Comparison of ENCODE assay signal across 29 cellular contexts in genomic region chr4:176755001-176755400, GRCh38. TPM values are rescaled to one million over a fixed set of nuclear protein-coding genes. Genes with fewer than 3 reads are reported as not detected.
"Had no signal": no experiment of that assay in that cellular context is flagged by ENCODE, and none has a peak within 500 bp of the region (broad histone marks: within the 10 kb centered on the region; RNA-seq: fewer than 3 reads in every experiment).

No MANE protein-coding gene starts in this region.

- H3K36me3 ChIP-seq: left lung, lower lobe of right lung, ovary, right atrium auricular region, right lobe of liver, spleen, tibial nerve, uterus had no signal

- H3K4me1 ChIP-seq: left lung, lower lobe of right lung, right atrium auricular region, right lobe of liver, spleen, tibial nerve, uterus had no signal

- H3K27ac Mint-ChIP-seq: immature natural killer cell; naive thymus-derived CD8-positive, alpha-beta T cell; nephron; progenitor cell of endocrine pancreas; stimulated activated memory B cell treated with anti-CD40 and anti-IgM and Interleukin-4, amounts not matched to agents 10 μg/mL and 1 μg/mL and 100 μg/mL, for 72 hours; stimulated activated naive CD8-positive, alpha-beta T cell treated with anti-CD3 and anti-CD28 coated beads, Interleukin-15, amount 100 ng/mL, for 72 hours; type B pancreatic cell had no signal

- H3K4me3 ChIP-seq: left lung, lower lobe of right lung, ovary, right atrium auricular region, right lobe of liver, skin epidermis, spleen, tibial nerve, uterus had no signal

- H3K27me3 ChIP-seq: left lung, ovary, right atrium auricular region, right lobe of liver, spleen, tibial nerve, uterus had no signal

- H3K4me3 Mint-ChIP-seq: immature natural killer cell; naive thymus-derived CD8-positive, alpha-beta T cell; nephron; neural crest cell; stimulated activated memory B cell treated with anti-CD40 and anti-IgM and Interleukin-4, amounts not matched to agents 10 μg/mL and 1 μg/mL and 100 μg/mL, for 72 hours; stimulated activated naive CD8-positive, alpha-beta T cell treated with anti-CD3 and anti-CD28 coated beads, Interleukin-15, amount 100 ng/mL, for 72 hours; type B pancreatic cell had no signal

- H3K9me3 ChIP-seq: left lung, lower lobe of right lung, ovary, right atrium auricular region, right lobe of liver, spleen, tibial nerve, uterus had no signal

- DNase-seq: hypothalamus; immature natural killer cell; kidney; left colon; left lung; lower lobe of right lung; mammary epithelial cell; mesenchymal stem cell; naive thymus-derived CD8-positive, alpha-beta T cell; nucleus accumbens; ovary; right lobe of liver; spleen; stimulated activated CD4-positive, alpha-beta T cell treated with anti-CD3 and anti-CD28 coated beads, Interleukin-2, amount 100 ng/mL, for 48 hours; stimulated activated CD4-positive, alpha-beta T cell treated with anti-CD3 and anti-CD28 coated beads, Interleukin-4, amount 100 ng/mL, for 4 hours; stimulated activated CD8-positive, alpha-beta memory T cell treated with anti-CD3 and anti-CD28 coated beads, Interleukin-4, amount 100 ng/mL, for 48 hours; stimulated activated naive CD4-positive, alpha-beta T cell treated with Interleukin-2 at 50 U/mL for 16 hours; stimulated activated naive CD8-positive, alpha-beta T cell treated with anti-CD3 and anti-CD28 coated beads, Interleukin-15, amount 100 ng/mL, for 72 hours; substantia nigra; uterus had no signal

- ATAC-seq: left colon; left lung; lower lobe of right lung; naive thymus-derived CD8-positive, alpha-beta T cell; right lobe of liver; stimulated activated memory B cell treated with anti-CD40 and anti-IgM and Interleukin-4, amounts not matched to agents 10 μg/mL and 1 μg/mL and 100 μg/mL, for 72 hours; stimulated activated naive CD8-positive, alpha-beta T cell treated with anti-CD3 and anti-CD28 coated beads, Interleukin-15, amount 100 ng/mL, for 72 hours had no signal

- H3K4me1 Mint-ChIP-seq: immature natural killer cell; naive thymus-derived CD8-positive, alpha-beta T cell; neural crest cell; stimulated activated memory B cell treated with anti-CD40 and anti-IgM and Interleukin-4, amounts not matched to agents 10 μg/mL and 1 μg/mL and 100 μg/mL, for 72 hours; stimulated activated naive CD8-positive, alpha-beta T cell treated with anti-CD3 and anti-CD28 coated beads, Interleukin-15, amount 100 ng/mL, for 72 hours had no signal

- H3K9me3 Mint-ChIP-seq: nephron; neural crest cell; stimulated activated memory B cell treated with anti-CD40 and anti-IgM and Interleukin-4, amounts not matched to agents 10 μg/mL and 1 μg/mL and 100 μg/mL, for 72 hours; stimulated activated naive CD8-positive, alpha-beta T cell treated with anti-CD3 and anti-CD28 coated beads, Interleukin-15, amount 100 ng/mL, for 72 hours; type B pancreatic cell had no signal

- FAIRE-seq: islet of Langerhans, kidney had no signal

- H3K27me3 Mint-ChIP-seq: progenitor cell of endocrine pancreas; stimulated activated memory B cell treated with anti-CD40 and anti-IgM and Interleukin-4, amounts not matched to agents 10 μg/mL and 1 μg/mL and 100 μg/mL, for 72 hours; stimulated activated naive CD8-positive, alpha-beta T cell treated with anti-CD3 and anti-CD28 coated beads, Interleukin-15, amount 100 ng/mL, for 72 hours; type B pancreatic cell had no signal

- H3K27ac ChIP-seq: left lung, lower lobe of right lung, ovary, right atrium auricular region, right lobe of liver, skin epidermis, spleen, tibial nerve, uterus had no signal

- H3K36me3 Mint-ChIP-seq: immature natural killer cell; naive thymus-derived CD8-positive, alpha-beta T cell; stimulated activated memory B cell treated with anti-CD40 and anti-IgM and Interleukin-4, amounts not matched to agents 10 μg/mL and 1 μg/mL and 100 μg/mL, for 72 hours; type B pancreatic cell had no signal

RNA-seq across cellular contexts. Expression of gene VEGFC, which starts 37.7 kb away (rescaled TPM):
- total RNA-seq: naive thymus-derived CD8-positive, alpha-beta T cell had no signal
- polyA plus RNA-seq: immature natural killer cell; naive thymus-derived CD8-positive, alpha-beta T cell had no signal
